In genomic region chr9:137218754-137219271, GRCh38 we compare ENCODE assay signal across 1 cellular context.
A peak's percentile ranks its signal among the peaks of the same experiment; 100 is the strongest.
TF ChIP-seq lines count a peak whose summit lies in the region.

No MANE protein-coding gene starts in this region.

TF ChIP-seq in HepG2, 621 proteins besides CTCF, POLR2A, EP300 and RAD21 (continued from another document and continues in another):
- TF ChIP-seq AKNA (CRISPR knock-in tag; IDR thresholded peaks at IDR 0.05; ENCODE audit: borderline replicate concordance) (no peak), ZSCAN9 (CRISPR knock-in tag; IDR thresholded peaks at IDR 0.05; ENCODE audit: borderline replicate concordance) (no peak), GPN1 (CRISPR knock-in tag; IDR thresholded peaks at IDR 0.05; ENCODE audit: borderline replicate concordance) (no peak), TRIM24 (CRISPR knock-in tag; IDR thresholded peaks at IDR 0.05) (no peak), ZNF75D (CRISPR knock-in tag; IDR thresholded peaks at IDR 0.05; ENCODE audit: borderline replicate concordance) (no peak), REL (CRISPR knock-in tag; conservative IDR thresholded peaks at IDR 0.05) (0 out of 2 replicates have a peak, but pooled peaks have one; percentile 19), HMG20A (CRISPR knock-in tag; IDR thresholded peaks at IDR 0.05; ENCODE audit: borderline replicate concordance) (peak; percentile 31; the same call in 1 of the 2 replicates), SRY (CRISPR knock-in tag; IDR thresholded peaks at IDR 0.05) (0 out of 2 replicates have a peak, but pooled peaks have one; percentile 53), ZNF574 (CRISPR knock-in tag; IDR thresholded peaks at IDR 0.05) (0 out of 2 replicates have a peak, but pooled peaks have one; percentile 45), ETV6 (CRISPR knock-in tag; conservative IDR thresholded peaks at IDR 0.05) (no peak), KDM2A (CRISPR knock-in tag; IDR thresholded peaks at IDR 0.05; ENCODE audit: borderline replicate concordance, low read depth) (peak; percentile 89), MIER3 (CRISPR knock-in tag; IDR thresholded peaks at IDR 0.05; ENCODE audit: borderline replicate concordance) (no peak), ZNF350 (CRISPR knock-in tag; IDR thresholded peaks at IDR 0.05; ENCODE audit: borderline replicate concordance, low read depth) (peak; percentile 71; the same call in 1 of the 2 replicates), NFKB2 (CRISPR knock-in tag; IDR thresholded peaks at IDR 0.05; ENCODE audit: borderline replicate concordance) (peak; percentile 33; the same call in 1 of the 2 replicates), NR2F1 (CRISPR knock-in tag; IDR thresholded peaks at IDR 0.05) (peak in 1 of 2 experiments; percentile 43; a peak in 1 of 4 replicates), HIC2 (CRISPR knock-in tag; IDR thresholded peaks at IDR 0.05; ENCODE audit: low read depth) (peak; percentile 91), CHD2 (IDR thresholded peaks at IDR 0.05; ENCODE audit: low read depth, low read length) (no peak), ZNF224 (CRISPR knock-in tag; IDR thresholded peaks at IDR 0.05) (peak; percentile 64; the same call in 1 of the 2 replicates), RARA (CRISPR knock-in tag; IDR thresholded peaks at IDR 0.05) (peak; percentile 76), ZKSCAN5 (CRISPR knock-in tag; IDR thresholded peaks at IDR 0.05) (no peak), ARNTL (CRISPR knock-in tag; IDR thresholded peaks at IDR 0.05) (no peak; the same call in 1 of the 2 replicates), SMAD3 (CRISPR knock-in tag; IDR thresholded peaks at IDR 0.05) (0 out of 2 replicates have a peak, but pooled peaks have one; percentile 36), SATB2 (CRISPR knock-in tag; IDR thresholded peaks at IDR 0.05) (no peak), ZBTB20 (CRISPR knock-in tag; IDR thresholded peaks at IDR 0.05; ENCODE audit: borderline replicate concordance, low read depth) (no peak), ZSCAN12 (CRISPR knock-in tag; IDR thresholded peaks at IDR 0.05) (no peak), ZNF746 (CRISPR knock-in tag; IDR thresholded peaks at IDR 0.05) (peak; percentile 89; the same call in 1 of the 2 replicates), ELF3 (CRISPR knock-in tag; IDR thresholded peaks at IDR 0.05) (peak; percentile 61), TFDP1 (CRISPR knock-in tag; IDR thresholded peaks at IDR 0.05; ENCODE audit: borderline replicate concordance) (peak; percentile 24; the same call in 1 of the 2 replicates), ZNF331 (CRISPR knock-in tag; IDR thresholded peaks at IDR 0.05) (peak; percentile 80; the same call in 1 of the 2 replicates)
- TF ChIP-seq, protein P1, sequence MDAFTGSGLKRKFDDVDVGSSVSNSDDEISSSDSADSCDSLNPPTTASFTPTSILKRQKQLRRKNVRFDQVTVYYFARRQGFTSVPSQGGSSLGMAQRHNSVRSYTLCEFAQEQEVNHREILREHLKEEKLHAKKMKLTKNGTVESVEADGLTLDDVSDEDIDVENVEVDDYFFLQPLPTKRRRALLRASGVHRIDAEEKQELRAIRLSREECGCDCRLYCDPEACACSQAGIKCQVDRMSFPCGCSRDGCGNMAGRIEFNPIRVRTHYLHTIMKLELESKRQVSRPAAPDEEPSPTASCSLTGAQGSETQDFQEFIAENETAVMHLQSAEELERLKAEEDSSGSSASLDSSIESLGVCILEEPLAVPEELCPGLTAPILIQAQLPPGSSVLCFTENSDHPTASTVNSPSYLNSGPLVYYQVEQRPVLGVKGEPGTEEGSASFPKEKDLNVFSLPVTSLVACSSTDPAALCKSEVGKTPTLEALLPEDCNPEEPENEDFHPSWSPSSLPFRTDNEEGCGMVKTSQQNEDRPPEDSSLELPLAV (CRISPR knock-in tag; conservative IDR thresholded peaks at IDR 0.05; ENCODE audit: low read depth), result no peak
- TF ChIP-seq, protein P2, sequence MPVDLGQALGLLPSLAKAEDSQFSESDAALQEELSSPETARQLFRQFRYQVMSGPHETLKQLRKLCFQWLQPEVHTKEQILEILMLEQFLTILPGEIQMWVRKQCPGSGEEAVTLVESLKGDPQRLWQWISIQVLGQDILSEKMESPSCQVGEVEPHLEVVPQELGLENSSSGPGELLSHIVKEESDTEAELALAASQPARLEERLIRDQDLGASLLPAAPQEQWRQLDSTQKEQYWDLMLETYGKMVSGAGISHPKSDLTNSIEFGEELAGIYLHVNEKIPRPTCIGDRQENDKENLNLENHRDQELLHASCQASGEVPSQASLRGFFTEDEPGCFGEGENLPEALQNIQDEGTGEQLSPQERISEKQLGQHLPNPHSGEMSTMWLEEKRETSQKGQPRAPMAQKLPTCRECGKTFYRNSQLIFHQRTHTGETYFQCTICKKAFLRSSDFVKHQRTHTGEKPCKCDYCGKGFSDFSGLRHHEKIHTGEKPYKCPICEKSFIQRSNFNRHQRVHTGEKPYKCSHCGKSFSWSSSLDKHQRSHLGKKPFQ (CRISPR knock-in tag; IDR thresholded peaks at IDR 0.05; ENCODE audit: insufficient replicate concordance), result peak; percentile 86
- TF ChIP-seq, protein P3, sequence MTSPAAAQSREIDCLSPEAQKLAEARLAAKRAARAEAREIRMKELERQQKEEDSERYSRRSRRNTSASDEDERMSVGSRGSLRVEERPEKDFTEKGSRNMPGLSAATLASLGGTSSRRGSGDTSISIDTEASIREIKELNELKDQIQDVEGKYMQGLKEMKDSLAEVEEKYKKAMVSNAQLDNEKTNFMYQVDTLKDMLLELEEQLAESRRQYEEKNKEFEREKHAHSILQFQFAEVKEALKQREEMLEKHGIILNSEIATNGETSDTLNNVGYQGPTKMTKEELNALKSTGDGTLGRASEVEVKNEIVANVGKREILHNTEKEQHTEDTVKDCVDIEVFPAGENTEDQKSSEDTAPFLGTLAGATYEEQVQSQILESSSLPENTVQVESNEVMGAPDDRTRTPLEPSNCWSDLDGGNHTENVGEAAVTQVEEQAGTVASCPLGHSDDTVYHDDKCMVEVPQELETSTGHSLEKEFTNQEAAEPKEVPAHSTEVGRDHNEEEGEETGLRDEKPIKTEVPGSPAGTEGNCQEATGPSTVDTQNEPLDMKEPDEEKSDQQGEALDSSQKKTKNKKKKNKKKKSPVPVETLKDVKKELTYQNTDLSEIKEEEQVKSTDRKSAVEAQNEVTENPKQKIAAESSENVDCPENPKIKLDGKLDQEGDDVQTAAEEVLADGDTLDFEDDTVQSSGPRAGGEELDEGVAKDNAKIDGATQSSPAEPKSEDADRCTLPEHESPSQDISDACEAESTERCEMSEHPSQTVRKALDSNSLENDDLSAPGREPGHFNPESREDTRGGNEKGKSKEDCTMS (CRISPR knock-in tag; conservative IDR thresholded peaks at IDR 0.05), result no peak
- TF ChIP-seq, protein P4, sequence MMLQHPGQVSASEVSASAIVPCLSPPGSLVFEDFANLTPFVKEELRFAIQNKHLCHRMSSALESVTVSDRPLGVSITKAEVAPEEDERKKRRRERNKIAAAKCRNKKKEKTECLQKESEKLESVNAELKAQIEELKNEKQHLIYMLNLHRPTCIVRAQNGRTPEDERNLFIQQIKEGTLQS (CRISPR knock-in tag; IDR thresholded peaks at IDR 0.05), result peak; percentile 47; the same call in 1 of the 2 replicates
- TF ChIP-seq, protein P5, sequence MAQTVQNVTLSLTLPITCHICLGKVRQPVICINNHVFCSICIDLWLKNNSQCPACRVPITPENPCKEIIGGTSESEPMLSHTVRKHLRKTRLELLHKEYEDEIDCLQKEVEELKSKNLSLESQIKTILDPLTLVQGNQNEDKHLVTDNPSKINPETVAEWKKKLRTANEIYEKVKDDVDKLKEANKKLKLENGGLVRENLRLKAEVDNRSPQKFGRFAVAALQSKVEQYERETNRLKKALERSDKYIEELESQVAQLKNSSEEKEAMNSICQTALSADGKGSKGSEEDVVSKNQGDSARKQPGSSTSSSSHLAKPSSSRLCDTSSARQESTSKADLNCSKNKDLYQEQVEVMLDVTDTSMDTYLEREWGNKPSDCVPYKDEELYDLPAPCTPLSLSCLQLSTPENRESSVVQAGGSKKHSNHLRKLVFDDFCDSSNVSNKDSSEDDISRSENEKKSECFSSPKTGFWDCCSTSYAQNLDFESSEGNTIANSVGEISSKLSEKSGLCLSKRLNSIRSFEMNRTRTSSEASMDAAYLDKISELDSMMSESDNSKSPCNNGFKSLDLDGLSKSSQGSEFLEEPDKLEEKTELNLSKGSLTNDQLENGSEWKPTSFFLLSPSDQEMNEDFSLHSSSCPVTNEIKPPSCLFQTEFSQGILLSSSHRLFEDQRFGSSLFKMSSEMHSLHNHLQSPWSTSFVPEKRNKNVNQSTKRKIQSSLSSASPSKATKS (CRISPR knock-in tag; IDR thresholded peaks at IDR 0.05), result no peak
- TF ChIP-seq, protein P6, sequence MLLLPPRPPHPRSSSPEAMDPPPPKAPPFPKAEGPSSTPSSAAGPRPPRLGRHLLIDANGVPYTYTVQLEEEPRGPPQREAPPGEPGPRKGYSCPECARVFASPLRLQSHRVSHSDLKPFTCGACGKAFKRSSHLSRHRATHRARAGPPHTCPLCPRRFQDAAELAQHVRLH (CRISPR knock-in tag; IDR thresholded peaks at IDR 0.05; ENCODE audit: borderline replicate concordance, low read depth), result no peak
- TF ChIP-seq, protein P7, sequence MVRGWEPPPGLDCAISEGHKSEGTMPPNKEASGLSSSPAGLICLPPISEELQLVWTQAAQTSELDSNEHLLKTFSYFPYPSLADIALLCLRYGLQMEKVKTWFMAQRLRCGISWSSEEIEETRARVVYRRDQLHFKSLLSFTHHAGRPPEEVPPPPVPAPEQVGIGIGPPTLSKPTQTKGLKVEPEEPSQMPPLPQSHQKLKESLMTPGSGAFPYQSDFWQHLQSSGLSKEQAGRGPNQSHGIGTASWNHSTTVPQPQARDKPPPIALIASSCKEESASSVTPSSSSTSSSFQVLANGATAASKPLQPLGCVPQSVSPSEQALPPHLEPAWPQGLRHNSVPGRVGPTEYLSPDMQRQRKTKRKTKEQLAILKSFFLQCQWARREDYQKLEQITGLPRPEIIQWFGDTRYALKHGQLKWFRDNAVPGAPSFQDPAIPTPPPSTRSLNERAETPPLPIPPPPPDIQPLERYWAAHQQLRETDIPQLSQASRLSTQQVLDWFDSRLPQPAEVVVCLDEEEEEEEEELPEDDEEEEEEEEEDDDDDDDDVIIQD (CRISPR knock-in tag; IDR thresholded peaks at IDR 0.05; ENCODE audit: low read depth), result no peak
